In the genomic region with DNA sequence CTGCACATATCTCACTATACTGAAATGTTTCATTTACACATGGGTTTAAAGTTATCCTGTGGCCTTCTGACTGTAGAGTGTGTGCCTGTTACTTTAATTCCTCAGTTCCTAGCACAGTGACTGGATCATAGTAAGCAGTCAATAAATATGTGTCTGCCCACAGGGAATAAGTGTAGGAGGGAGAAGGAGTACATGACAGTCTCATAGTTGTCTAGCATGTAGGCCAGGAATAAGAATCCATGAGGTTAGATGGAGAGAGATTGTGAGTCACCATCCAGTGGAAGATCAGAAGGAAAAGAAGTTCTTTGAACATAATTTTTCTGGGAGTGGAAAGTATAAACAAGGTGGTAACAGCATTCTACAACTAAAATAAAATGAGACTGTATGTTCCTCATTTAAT, we compare ENCODE assay signal across 1 cellular context.
TF ChIP-seq lines count a peak whose summit lies in the region.

No MANE protein-coding gene starts in this region.

TF ChIP-seq in WTC11, 78 proteins besides CTCF, POLR2A, EP300 and RAD21:
- TF ChIP-seq, protein P1, sequence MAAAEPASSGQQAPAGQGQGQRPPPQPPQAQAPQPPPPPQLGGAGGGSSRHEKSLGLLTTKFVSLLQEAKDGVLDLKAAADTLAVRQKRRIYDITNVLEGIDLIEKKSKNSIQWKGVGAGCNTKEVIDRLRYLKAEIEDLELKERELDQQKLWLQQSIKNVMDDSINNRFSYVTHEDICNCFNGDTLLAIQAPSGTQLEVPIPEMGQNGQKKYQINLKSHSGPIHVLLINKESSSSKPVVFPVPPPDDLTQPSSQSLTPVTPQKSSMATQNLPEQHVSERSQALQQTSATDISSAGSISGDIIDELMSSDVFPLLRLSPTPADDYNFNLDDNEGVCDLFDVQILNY (CRISPR knock-in tag; IDR thresholded peaks at IDR 0.05), result no peak
- no peak for TF ChIP-seq NFE2L1 (CRISPR knock-in tag; IDR thresholded peaks at IDR 0.05)
- TF ChIP-seq RORB (CRISPR knock-in tag; IDR thresholded peaks at IDR 0.05), result no peak
- TF ChIP-seq, protein P2, sequence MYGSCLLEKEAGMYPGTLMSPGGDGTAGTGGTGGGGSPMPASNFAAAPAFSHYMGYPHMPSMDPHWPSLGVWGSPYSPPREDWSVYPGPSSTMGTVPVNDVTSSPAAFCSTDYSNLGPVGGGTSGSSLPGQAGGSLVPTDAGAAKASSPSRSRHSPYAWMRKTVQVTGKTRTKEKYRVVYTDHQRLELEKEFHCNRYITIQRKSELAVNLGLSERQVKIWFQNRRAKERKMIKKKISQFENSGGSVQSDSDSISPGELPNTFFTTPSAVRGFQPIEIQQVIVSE (CRISPR knock-in tag; IDR thresholded peaks at IDR 0.05; ENCODE audit: borderline replicate concordance), result no peak
- TF ChIP-seq, protein P3, sequence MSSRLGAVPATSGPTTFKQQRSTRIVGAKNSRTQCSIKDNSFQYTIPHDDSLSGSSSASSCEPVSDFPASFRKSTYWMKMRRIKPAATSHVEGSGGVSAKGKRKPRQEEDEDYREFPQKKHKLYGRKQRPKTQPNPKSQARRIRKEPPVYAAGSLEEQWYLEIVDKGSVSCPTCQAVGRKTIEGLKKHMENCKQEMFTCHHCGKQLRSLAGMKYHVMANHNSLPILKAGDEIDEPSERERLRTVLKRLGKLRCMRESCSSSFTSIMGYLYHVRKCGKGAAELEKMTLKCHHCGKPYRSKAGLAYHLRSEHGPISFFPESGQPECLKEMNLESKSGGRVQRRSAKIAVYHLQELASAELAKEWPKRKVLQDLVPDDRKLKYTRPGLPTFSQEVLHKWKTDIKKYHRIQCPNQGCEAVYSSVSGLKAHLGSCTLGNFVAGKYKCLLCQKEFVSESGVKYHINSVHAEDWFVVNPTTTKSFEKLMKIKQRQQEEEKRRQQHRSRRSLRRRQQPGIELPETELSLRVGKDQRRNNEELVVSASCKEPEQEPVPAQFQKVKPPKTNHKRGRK (CRISPR knock-in tag; IDR thresholded peaks at IDR 0.05; ENCODE audit: borderline replicate concordance), result no peak
- no peak for TF ChIP-seq TEAD4 (CRISPR knock-in tag; IDR thresholded peaks at IDR 0.05)
- TF ChIP-seq, protein P4, sequence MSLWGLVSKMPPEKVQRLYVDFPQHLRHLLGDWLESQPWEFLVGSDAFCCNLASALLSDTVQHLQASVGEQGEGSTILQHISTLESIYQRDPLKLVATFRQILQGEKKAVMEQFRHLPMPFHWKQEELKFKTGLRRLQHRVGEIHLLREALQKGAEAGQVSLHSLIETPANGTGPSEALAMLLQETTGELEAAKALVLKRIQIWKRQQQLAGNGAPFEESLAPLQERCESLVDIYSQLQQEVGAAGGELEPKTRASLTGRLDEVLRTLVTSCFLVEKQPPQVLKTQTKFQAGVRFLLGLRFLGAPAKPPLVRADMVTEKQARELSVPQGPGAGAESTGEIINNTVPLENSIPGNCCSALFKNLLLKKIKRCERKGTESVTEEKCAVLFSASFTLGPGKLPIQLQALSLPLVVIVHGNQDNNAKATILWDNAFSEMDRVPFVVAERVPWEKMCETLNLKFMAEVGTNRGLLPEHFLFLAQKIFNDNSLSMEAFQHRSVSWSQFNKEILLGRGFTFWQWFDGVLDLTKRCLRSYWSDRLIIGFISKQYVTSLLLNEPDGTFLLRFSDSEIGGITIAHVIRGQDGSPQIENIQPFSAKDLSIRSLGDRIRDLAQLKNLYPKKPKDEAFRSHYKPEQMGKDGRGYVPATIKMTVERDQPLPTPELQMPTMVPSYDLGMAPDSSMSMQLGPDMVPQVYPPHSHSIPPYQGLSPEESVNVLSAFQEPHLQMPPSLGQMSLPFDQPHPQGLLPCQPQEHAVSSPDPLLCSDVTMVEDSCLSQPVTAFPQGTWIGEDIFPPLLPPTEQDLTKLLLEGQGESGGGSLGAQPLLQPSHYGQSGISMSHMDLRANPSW (CRISPR knock-in tag; conservative IDR thresholded peaks at IDR 0.05; ENCODE audit: low read depth), result no peak
